ENCODE assay signal across 9 cellular contexts in genomic region chr21:37338671-37339526, GRCh38. TPM values are rescaled to one million over a fixed set of nuclear protein-coding genes. Genes with fewer than 3 reads are reported as not detected.
DNase-seq lines count a peak whose midpoint lies in the region; ATAC-seq, FAIRE-seq and TF ChIP-seq lines count a peak whose summit lies in the region.
"Had no signal": no experiment of that assay in that cellular context is flagged by ENCODE, and none has a peak within 500 bp of the region (broad histone marks: within the 10 kb centered on the region; RNA-seq: fewer than 3 reads in every experiment).

No MANE protein-coding gene starts in this region.

- DNase-seq in NCI-H2196 (lab: John Stamatoyannopoulos, UW; ENCODE audit: unreplicated experiment): peak; percentile 31
- DNase-seq in NCI-H2196 treated with DMSO at 0.1 percent for 48 hours (lab: John Stamatoyannopoulos, UW; ENCODE audit: unreplicated experiment): no peak
- DNase-seq in adipocyte (ENCODE audit: low read depth): peak; percentile 95
- DNase-seq in kidney: peak; percentile 73
- DNase-seq in upper lobe of left lung: peak in 1 of 2 donors; percentile 37
- DNase-seq in NCI-H510A treated with DMSO at 0.1 percent for 48 hours (lab: John Stamatoyannopoulos, UW): no peak
- DNase-seq in GM10248 (ENCODE audit: extremely low spot score): no peak

- H3K27me3 ChIP-seq in adipocyte (replicated peaks; ENCODE audit: control insufficient read depth, insufficient read depth, low read length): no peaks in the 10 kb centered on the region
- H3K27me3 ChIP-seq in upper lobe of left lung: no peaks in the 10 kb centered on the region
- H3K27me3 ChIP-seq: BLaER1 treated with 17β-estradiol and CSF1 and Interleukin-3, amounts not matched to agents 10 nM and 100 nM had no signal

- POLR2A ChIA-PET in GM10248 (lab: Yijun Ruan, JAX): no interaction called here

- ATAC-seq in upper lobe of left lung (ENCODE audit: low FRiP score in 2 of 2): peak; percentile 91 to 93
- no peak for ATAC-seq in HG03378 (IDR thresholded peaks at IDR 0.05; ENCODE audit: unreplicated experiment)

- H3K9me3 ChIP-seq in adipocyte (ENCODE audit: control insufficient read depth, low read length) (no peaks in the 10 kb centered on the region), kidney (ENCODE audit: control insufficient read depth in 1 of 2, low read length in 2 of 2) (no peaks in the 10 kb centered on the region), upper lobe of left lung (no peaks in the 10 kb centered on the region)

- FAIRE-seq in kidney (lab: Jason Lieb, UNC): no peak

- peak overlapping the region; percentile 28 for H3K4me3 ChIP-seq in adipocyte (ENCODE audit: low read length)
- no peak overlapping the region for H3K4me3 ChIP-seq in kidney (ENCODE audit: low read length in 2 of 2)
- no peak overlapping the region for H3K4me3 ChIP-seq in upper lobe of left lung
- H3K4me3 ChIP-seq: BLaER1 treated with 17β-estradiol and CSF1 and Interleukin-3, amounts not matched to agents 10 nM and 100 nM had no signal

- CTCF ChIA-PET in GM10248 (lab: Yijun Ruan, JAX): interaction anchor here (1.1 to 1.5 kb wide), 3 partner anchors 9 to 13 kb away, joined by 3 to 5 read pairs (median 4); no protein-coding TSS in a partner anchor

- WGBS in upper lobe of left lung, 2 donors: 57 to 60% methylated on average over 9 to 11 of the region's 11 CpGs

- intact Hi-C loops in kidney (cut with DNase I): no loop called here

- no peak for TF ChIP-seq POLR2A in upper lobe of left lung (IDR thresholded peaks at IDR 0.05)

- TF ChIP-seq EP300 in upper lobe of left lung (IDR thresholded peaks at IDR 0.05): peak in 1 of 4 donors; percentile 48

- peaks cover 27% of the 10 kb centered on the region for H3K4me1 ChIP-seq in adipocyte (ENCODE audit: control insufficient read depth, insufficient read depth, low read length)
- peaks cover 0 to 9% of the 10 kb centered on the region in 2 donors for H3K4me1 ChIP-seq in kidney (ENCODE audit: control insufficient read depth in 1 of 2, insufficient read depth in 1 of 2, low read depth in 1 of 2, low read length in 2 of 2)
- H3K4me1 ChIP-seq in upper lobe of left lung: peaks cover 0 to 15% (median 5%) of the 10 kb centered on the region in 4 donors

- H3K27ac ChIP-seq in kidney (ENCODE audit: low read depth in 2 of 2, low read length in 2 of 2) (peak overlapping the region; percentile 4 to 45), upper lobe of left lung (peak overlapping the region; percentile 50 to 59 (median 52))

- H3K9ac ChIP-seq in adipocyte (ENCODE audit: low read length): peak overlapping the region; percentile 74
- no peak overlapping the region for H3K9ac ChIP-seq in kidney (ENCODE audit: low read length in 2 of 2)

- H3K36me3 ChIP-seq in adipocyte (ENCODE audit: control insufficient read depth, insufficient read depth, low read length, severe bottlenecking): no peaks in the 10 kb centered on the region
- no peaks in the 10 kb centered on the region for H3K36me3 ChIP-seq in kidney (ENCODE audit: control insufficient read depth in 1 of 2, insufficient read depth in 2 of 2, low read length in 2 of 2)
- H3K36me3 ChIP-seq in upper lobe of left lung: no peaks in the 10 kb centered on the region
- H3K36me3 ChIP-seq: BLaER1 treated with 17β-estradiol and CSF1 and Interleukin-3, amounts not matched to agents 10 nM and 100 nM had no signal

- no peak for TF ChIP-seq CTCF in kidney (IDR thresholded peaks at IDR 0.05; ENCODE audit: borderline replicate concordance, extremely low read depth, insufficient read depth)
- TF ChIP-seq CTCF in upper lobe of left lung (IDR thresholded peaks at IDR 0.05): no peak
- TF ChIP-seq CTCF in GM10248 (IDR thresholded peaks at IDR 0.05; ENCODE audit: control extremely low read depth, extremely low read depth, low read depth, missing control alignments): no peak

RNA-seq across cellular contexts. Expression of gene DYRK1A, which starts 27.7 kb away (rescaled TPM):
- 78.0 TPM for total RNA-seq in kidney
- polyA plus RNA-seq in kidney (ENCODE audit: insufficient read depth, low read depth, low replicate concordance): 14.5 TPM
- total RNA-seq in upper lobe of left lung: 100 to 1,000 TPM in 1 of 6 donors, 10 to 100 TPM in 5; 64.1 to 116 (median 83.2) TPM

Comparison
In these comparisons a context has a peak if more than half of its experiments do, and no peak if none do; other contexts are left out.
1. DNase-seq: peak in NCI-H2196 (single experiment), adipocyte (single experiment) and kidney (single experiment); none in NCI-H2196 treated with DMSO at 0.1 percent for 48 hours (single experiment), NCI-H510A treated with DMSO at 0.1 percent for 48 hours (single experiment) and GM10248 (single experiment).